ENCODE assay signal across 18 cellular contexts in the genomic region with DNA sequence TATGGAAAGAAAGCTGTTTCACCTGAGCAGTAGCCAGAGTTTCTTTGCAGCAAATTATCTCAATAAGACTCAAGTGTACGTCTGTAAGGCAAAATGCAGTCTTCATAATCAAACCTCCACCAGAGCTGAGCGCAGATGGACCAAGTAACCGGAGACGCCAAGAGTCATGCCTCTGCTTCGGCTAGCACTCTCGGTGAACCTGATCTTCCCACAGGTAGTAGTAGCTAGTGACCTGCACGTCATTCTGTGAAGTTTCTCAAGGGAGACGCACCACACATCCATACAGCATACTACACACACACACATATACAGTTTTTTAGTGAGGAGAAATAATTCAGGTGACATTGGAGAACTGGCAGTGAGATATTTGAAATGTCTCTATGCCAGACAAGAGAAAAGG.
"Had no signal": no experiment of that assay in that cellular context is flagged by ENCODE, and none has a peak within 500 bp of the region (broad histone marks: within the 10 kb centered on the region; RNA-seq: fewer than 3 reads in every experiment).

No MANE protein-coding gene starts in this region.

- H3K4me1 ChIP-seq: SJSA1 had no signal

- H3K36me3 ChIP-seq: pancreas, right lobe of liver, SJSA1 had no signal

- H3K4me3 ChIP-seq: mucosa of descending colon, pancreas, right lobe of liver, SJSA1 had no signal

- DNase-seq: activated CD4-positive, alpha-beta memory T cell treated with anti-CD3 and anti-CD28 coated beads, Interleukin-2, amount 10 ng/mL, durations not matched to agents 7 days and 5 days; activated CD4-positive, alpha-beta T cell treated with anti-CD3 and anti-CD28 coated beads for 36 hours; activated gamma-delta T cell treated with Interleukin-2 at 50 U/mL for 16 hours; activated naive CD8-positive, alpha-beta T cell treated with anti-CD3 and anti-CD28 coated beads for 36 hours; activated T-cell treated with anti-CD3 and anti-CD28 coated beads, Interleukin-2, amount 50 U/mL, for 48 hours; aorta; immature natural killer cell; mammary epithelial cell; mucosa of descending colon; pancreas; right lobe of liver; stimulated activated CD4-positive, alpha-beta T cell treated with anti-CD3 and anti-CD28 coated beads, Interleukin-12 subunit alpha, Interleukin-12 subunit beta, amount 100 ng/mL, for 4 hours; stimulated activated naive CD4-positive, alpha-beta T cell treated with Interleukin-2 at 50 U/mL for 16 hours; T-helper 9 cell had no signal

- H3K27me3 ChIP-seq: pancreas, right lobe of liver had no signal

- ATAC-seq: activated CD4-positive, alpha-beta T cell treated with anti-CD3 and anti-CD28 coated beads for 36 hours; mucosa of descending colon; natural killer cell treated with Interleukin-12 subunit alpha and Interleukin-12 subunit beta and Interleukin-15 and Interleukin-18, amount 100 ng/mL, for 72 hours; pancreas; right lobe of liver had no signal

- H3K9me3 ChIP-seq: mucosa of descending colon, pancreas, right lobe of liver, SJSA1 had no signal

- H3K27ac ChIP-seq: pancreas, right lobe of liver, SJSA1 had no signal

- FAIRE-seq: bronchial epithelial cell, frontal cortex, pancreas had no signal
